ENCODE assay signal across 19 cellular contexts in the genomic region with DNA sequence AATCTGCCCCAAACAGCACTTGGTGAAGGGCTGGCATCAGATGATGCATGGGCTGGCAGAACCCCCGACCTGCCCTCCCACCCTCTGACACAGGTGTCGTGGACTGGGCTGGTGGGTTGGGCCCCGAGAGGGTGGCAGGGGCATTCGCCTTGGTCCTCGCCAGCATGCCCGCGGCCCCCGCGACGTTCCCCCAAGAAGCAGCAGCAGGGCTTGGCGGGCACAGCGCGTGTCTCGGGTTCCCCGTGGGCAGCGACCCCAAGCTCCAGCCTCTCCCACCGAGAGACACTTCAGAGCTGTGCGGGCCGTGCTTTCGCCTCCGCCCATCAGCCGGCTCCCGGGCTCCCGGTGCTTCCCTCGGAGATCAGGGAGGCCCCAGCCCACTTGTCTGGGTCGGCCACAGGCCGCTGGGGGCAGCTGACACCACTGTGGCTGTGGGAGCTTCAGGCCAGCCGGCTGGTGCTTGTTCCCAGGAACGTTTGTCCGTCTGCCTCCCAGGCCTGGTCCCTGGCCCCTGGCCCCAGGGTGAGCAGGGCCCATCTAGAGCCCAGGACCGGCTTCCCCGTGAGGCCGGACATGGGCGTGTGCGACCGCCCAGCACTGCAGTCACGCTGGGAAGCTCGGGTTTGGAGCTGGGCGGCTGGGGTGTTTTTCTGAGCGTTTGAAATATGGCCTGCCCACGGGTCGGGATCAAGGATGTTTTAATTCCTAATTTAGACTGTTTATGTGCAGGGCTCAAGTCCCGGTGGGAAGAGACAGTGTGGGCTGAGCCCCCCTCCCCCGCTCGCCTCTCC. TPM values are rescaled to one million over a fixed set of nuclear protein-coding genes. Genes with fewer than 3 reads are reported as not detected.
DNase-seq lines count a peak whose midpoint lies in the region; ATAC-seq, FAIRE-seq and TF ChIP-seq lines count a peak whose summit lies in the region.
"Had no signal": no experiment of that assay in that cellular context is flagged by ENCODE, and none has a peak within 500 bp of the region (broad histone marks: within the 10 kb centered on the region; RNA-seq: fewer than 3 reads in every experiment).

No MANE protein-coding gene starts in this region.

- H3K79me1 ChIP-seq in IMR-90 (ENCODE audit: low read depth in 1 of 2, low read length in 2 of 2): no peaks in the 10 kb centered on the region

- no peaks in the 10 kb centered on the region for H3K9me3 ChIP-seq in IMR-90 (ENCODE audit: control insufficient read depth, insufficient read depth, low read length)
- no peaks in the 10 kb centered on the region for H3K9me3 ChIP-seq in mucosa of rectum (ENCODE audit: control insufficient read depth in 2 of 2, low read length in 2 of 2)
- no peaks in the 10 kb centered on the region for H3K9me3 ChIP-seq in stomach smooth muscle (ENCODE audit: control insufficient read depth in 2 of 2, low read length in 2 of 2)
- H3K9me3 ChIP-seq: lower lobe of right lung had no signal

- H3K9me1 ChIP-seq in IMR-90 (ENCODE audit: insufficient read depth, low read length): no peaks in the 10 kb centered on the region

- H3K4me1 ChIP-seq in IMR-90 (ENCODE audit: control insufficient read depth, insufficient read depth, low read length): peaks cover 15% of the 10 kb centered on the region
- peaks cover 0 to 3% of the 10 kb centered on the region in 2 donors for H3K4me1 ChIP-seq in mucosa of rectum (ENCODE audit: control insufficient read depth in 2 of 2, insufficient read depth in 2 of 2, low read length in 2 of 2)
- peaks cover 91% of the 10 kb centered on the region for H3K4me1 ChIP-seq in stomach smooth muscle (ENCODE audit: control insufficient read depth, insufficient read depth, low read length)
- H3K4me1 ChIP-seq: lower lobe of right lung had no signal

- TF ChIP-seq CTCF in IMR-90 (conservative IDR thresholded peaks at IDR 0.05; ENCODE audit: low read depth, low read length): no peak

- H3K18ac ChIP-seq in IMR-90 (ENCODE audit: low read depth, low read length): no peak overlapping the region; the same call in 1 of the 2 replicates

- H2AK5ac ChIP-seq in IMR-90 (ENCODE audit: low read depth, low read length): no peak overlapping the region

- no peak overlapping the region for H3K14ac ChIP-seq in IMR-90 (replicated peaks; ENCODE audit: low read depth, low read length)

- in situ Hi-C loops in IMR-90 (cut with MboI; ENCODE audit: low sequenced_read_pairs): no loop called here
- in situ Hi-C loops in KBM-7 (cut with MboI; ENCODE audit: low pct_unique_long_range_greater_than_20kb, low sequenced_read_pairs): no loop called here

- peak overlapping the region; percentile 40 for H2AFZ ChIP-seq in IMR-90 (replicated peaks; ENCODE audit: low read length, poor library complexity)

- peak overlapping the region; percentile 34; the same call in 1 of the 2 replicates for H3K4me2 ChIP-seq in IMR-90 (ENCODE audit: low read depth, low read length)

- intact Hi-C loops in IMR-90 (cut with micrococcal nuclease): no loop called here

- no peak overlapping the region for H3K9ac ChIP-seq in IMR-90 (ENCODE audit: low read depth, low read length)
- H3K9ac ChIP-seq in mucosa of rectum (ENCODE audit: low read depth in 1 of 2, low read length in 2 of 2): peak overlapping the region in 1 of 2 donors; percentile 34
- peak overlapping the region; percentile 48 to 73 for H3K9ac ChIP-seq in stomach smooth muscle (ENCODE audit: low read length in 2 of 2)

- peak overlapping the region; percentile 15; the same call in 1 of the 2 replicates for H3K27ac ChIP-seq in IMR-90 (ENCODE audit: insufficient read depth, low read length)
- H3K27ac ChIP-seq in mucosa of rectum (ENCODE audit: low read depth in 2 of 2, low read length in 2 of 2): peak overlapping the region; percentile 39 to 67
- peak overlapping the region; percentile 91 for H3K27ac ChIP-seq in stomach smooth muscle (ENCODE audit: low read length)
- H3K27ac ChIP-seq: lower lobe of right lung had no signal

- H4K8ac ChIP-seq in IMR-90 (ENCODE audit: low read depth in 2 of 2, low read length in 2 of 2): no peak overlapping the region

- no peak for TF ChIP-seq RAD21 in IMR-90 (IDR thresholded peaks at IDR 0.05; ENCODE audit: low read length)

- no peaks in the 10 kb centered on the region; the same call in 1 of the 2 replicates for H3K27me3 ChIP-seq in IMR-90 (ENCODE audit: control insufficient read depth, insufficient read depth, low read length)
- peaks cover 0 to 4% of the 10 kb centered on the region in 2 donors for H3K27me3 ChIP-seq in mucosa of rectum (ENCODE audit: control insufficient read depth in 2 of 2, insufficient read depth in 2 of 2, low read length in 2 of 2)
- H3K27me3 ChIP-seq in stomach smooth muscle (ENCODE audit: control insufficient read depth in 1 of 2, insufficient read depth in 2 of 2, low read length in 2 of 2): no peaks in the 10 kb centered on the region

- dilution Hi-C loops in IMR-90 (cut with HindIII; ENCODE audit: low sequenced_read_pairs, unreplicated experiment): no loop called here

- H3K56ac ChIP-seq in IMR-90 (ENCODE audit: extremely low read depth, insufficient read depth, low read length): no peak overlapping the region

- no peak overlapping the region for H4K5ac ChIP-seq in IMR-90 (ENCODE audit: low read depth, low read length)

- H4K91ac ChIP-seq in IMR-90 (ENCODE audit: insufficient read depth, low read depth, low read length): no peak overlapping the region

- ATAC-seq in IMR-90 (ENCODE audit: low read depth) (peak; percentile 50; the same call in 1 of the 2 replicates), HG02571 (IDR thresholded peaks at IDR 0.05; ENCODE audit: unreplicated experiment) (no peak)
- ATAC-seq: lower lobe of right lung, natural killer cell, PC-3 had no signal

- H3K23ac ChIP-seq in IMR-90 (ENCODE audit: low read depth, low read length): no peak overlapping the region

- 38% methylated on average over 26 of the region's 45 CpGs; no CpG with 5 or more reads in 1 of the 2 experiments for WGBS in IMR-90 (ENCODE audit: extremely low coverage in 2 of 2, insufficient read length in 1 of 2), 2 experiments

- no peak overlapping the region for H2AK9ac ChIP-seq in IMR-90 (replicated peaks; ENCODE audit: low read depth, low read length, poor library complexity)

- no peak overlapping the region for H2BK15ac ChIP-seq in IMR-90 (ENCODE audit: low read depth, low read length)

- no peaks in the 10 kb centered on the region for H4K20me1 ChIP-seq in IMR-90 (ENCODE audit: insufficient read depth, low read length)

- no TSS peak for BruUV-seq in IMR-90 (replicated peaks; lab: Mats Ljungman, UMichigan)

- TF ChIP-seq POLR2A in IMR-90 (IDR thresholded peaks at IDR 0.05; ENCODE audit: low read depth, low read length): no peak

- no peak overlapping the region for H3K4me3 ChIP-seq in IMR-90 (ENCODE audit: insufficient read depth, low read depth, low read length)
- H3K4me3 ChIP-seq in mucosa of rectum (ENCODE audit: low read length in 2 of 2): no peak overlapping the region
- H3K4me3 ChIP-seq in stomach smooth muscle (ENCODE audit: low read length in 2 of 2): peak overlapping the region in 1 of 2 donors; percentile 60
- H3K4me3 ChIP-seq: lower lobe of right lung had no signal

- H3K36me3 ChIP-seq in IMR-90 (ENCODE audit: control insufficient read depth, insufficient read depth, low read length) (no peaks in the 10 kb centered on the region), mucosa of rectum (ENCODE audit: control insufficient read depth in 2 of 2, insufficient read depth in 2 of 2, low read length in 2 of 2) (no peaks in the 10 kb centered on the region), stomach smooth muscle (ENCODE audit: control insufficient read depth in 2 of 2, insufficient read depth in 2 of 2, low read length in 2 of 2) (peaks cover 0 to 6% of the 10 kb centered on the region in 2 donors)
- H3K36me3 ChIP-seq: lower lobe of right lung had no signal

- DNase-seq in IMR-90: no peak
- DNase-seq in HT-29 (ENCODE audit: low spot score): no peak
- no peak for DNase-seq in central memory CD4-positive, alpha-beta T cell
- DNase-seq in KBM-7: no peak
- DNase-seq: activated CD4-positive, CD25-positive, alpha-beta regulatory T cell; Calu3; foreskin fibroblast; lower lobe of right lung; natural killer cell; NCI-H1105; NCI-H2171; NCI-H748 treated with DMSO at 0.1 percent for 48 hours; PC-3; stimulated activated CD4-positive, alpha-beta T cell treated with anti-CD3 and anti-CD28 coated beads, Interleukin-1b, Interleukin-23, amount 100 ng/mL, for 48 hours had no signal

- no peak overlapping the region for H2BK5ac ChIP-seq in IMR-90 (ENCODE audit: low read depth, low read length, poor library complexity, severe bottlenecking)

- CTCF ChIA-PET in IMR-90 (lab: Yijun Ruan, JAX): interaction anchor here (1.2 kb wide), 1 partner anchor 12 kb away, joined by 4 read pairs; no protein-coding TSS in a partner anchor

- peak; percentile 33 for FAIRE-seq in endometrium (lab: Jason Lieb, UNC)

- H2BK20ac ChIP-seq in IMR-90 (ENCODE audit: low read depth, low read length): no peak overlapping the region

- H3K4ac ChIP-seq in IMR-90 (ENCODE audit: low read depth, low read length): no peak overlapping the region

- H2BK120ac ChIP-seq in IMR-90 (ENCODE audit: low read depth, low read length): no peak overlapping the region

- POLR2A ChIA-PET in IMR-90 (lab: Charles Lee; ENCODE audit: unreplicated experiment): no interaction called here

TF ChIP-seq in IMR-90, 13 proteins besides CTCF, POLR2A, EP300 and RAD21:
- TF ChIP-seq NFE2L2 (IDR thresholded peaks at IDR 0.05; ENCODE audit: low read depth, low read length): no peak
- TF ChIP-seq CEBPB (IDR thresholded peaks at IDR 0.05; ENCODE audit: low read depth, low read length): no peak
- no peak for TF ChIP-seq SMC3 (IDR thresholded peaks at IDR 0.05; ENCODE audit: low read depth, low read length)
- no peak for TF ChIP-seq MAZ (IDR thresholded peaks at IDR 0.05; ENCODE audit: borderline replicate concordance, low read depth, low read length)

RNA-seq across cellular contexts. Expression of gene CACNA1H, which starts 16.6 kb away (rescaled TPM):
- 1.6 and 1.7 TPM in 2 replicates for total RNA-seq in IMR-90 (2012; rRNA removed)
- 5.8 and 6.1 TPM in 2 replicates for polyA plus RNA-seq in IMR-90 (2012; rRNA removed)
- polyA plus RNA-seq in IMR-90 (2012; cell fraction: cytosol; rRNA removed): 4.9 and 8.1 TPM in 2 replicates
- polyA plus RNA-seq in IMR-90 (2012; cell fraction: nucleus; rRNA removed; ENCODE audit: low replicate concordance): 12.2 and 35.8 TPM in 2 replicates
- 0.56 and 0.65 TPM in 2 replicates for total RNA-seq in HT-29 (2014; rRNA removed; shearing (Covaris generic))
- total RNA-seq: Calu3 had no signal

RNA-seq across cellular contexts. Expression of gene TPSG1, which starts 55.6 kb away (rescaled TPM):
- not detected in 2 replicates for total RNA-seq in IMR-90 (2012; rRNA removed)
- not detected in 2 replicates for polyA plus RNA-seq in IMR-90 (2012; rRNA removed)
- polyA plus RNA-seq in IMR-90 (2012; cell fraction: cytosol; rRNA removed): not detected in 2 replicates
- not detected in 2 replicates for polyA plus RNA-seq in IMR-90 (2012; cell fraction: nucleus; rRNA removed; ENCODE audit: low replicate concordance)
- total RNA-seq in HT-29 (2014; rRNA removed; shearing (Covaris generic)): 0.31 TPM in 1 of 2 replicates, not detected in the other
- total RNA-seq: activated T-helper 2 cell treated with anti-CD3 and anti-CD28 coated beads, Interferon-gamma antibody, Interleukin-2, Interleukin-4, amounts not matched to agents 10 μg/mL and 5 μg/mL and 100 μg/mL, durations not matched to agents 14 hours and 24 hours and 36 hours; Calu3; PC-3 had no signal

Comparison
In these comparisons a context has a peak if more than half of its experiments do, and no peak if none do; other contexts are left out.
1. H3K27ac ChIP-seq: peak in every context shown above with its lines; median percentile 91 in stomach smooth muscle; 53 in mucosa of rectum; 15 in IMR-90.